Comparison of ENCODE assay signal across 7 cellular contexts in the genomic region with DNA sequence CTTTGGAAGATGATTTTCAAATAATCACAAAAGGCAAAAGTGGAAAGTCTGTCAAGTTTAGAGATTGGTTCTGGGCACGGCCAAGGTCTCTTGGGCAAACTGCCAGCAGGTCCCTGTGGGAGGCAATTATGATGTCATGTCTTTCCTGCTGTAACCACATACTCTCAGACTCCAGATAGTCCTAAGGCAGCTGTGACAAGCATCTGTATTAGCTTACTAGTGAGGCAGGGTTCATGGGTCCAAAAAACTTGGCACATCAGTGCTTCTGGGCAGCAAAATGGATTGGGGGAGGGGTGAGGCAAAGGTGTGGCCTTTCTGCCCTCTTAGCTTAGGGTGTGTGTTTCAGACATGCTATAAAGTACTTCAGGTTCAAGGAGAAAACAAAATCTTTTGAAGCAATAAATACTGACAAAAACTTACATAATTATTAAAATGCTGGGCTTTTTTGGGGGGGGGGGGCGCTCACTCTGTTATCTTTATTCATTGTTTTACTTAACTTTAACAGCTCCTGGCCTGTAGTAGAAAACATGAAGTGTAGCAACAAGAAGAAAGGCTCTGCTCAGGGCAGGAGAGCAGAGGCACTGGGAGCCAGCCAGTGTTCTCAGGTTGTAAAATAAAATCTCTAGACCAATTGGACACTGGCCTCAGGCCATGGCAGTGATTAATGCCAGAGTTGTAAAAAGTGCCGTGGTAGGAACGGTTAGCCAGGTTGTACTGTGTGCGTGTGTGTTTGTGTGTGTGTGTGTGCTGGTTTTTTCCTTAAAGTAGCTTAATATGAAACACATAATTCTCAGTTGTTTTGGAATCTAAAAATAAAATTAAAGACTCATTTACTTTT. TPM values are rescaled to one million over a fixed set of nuclear protein-coding genes. Genes with fewer than 3 reads are reported as not detected.
DNase-seq lines count a peak whose midpoint lies in the region; ATAC-seq and TF ChIP-seq lines count a peak whose summit lies in the region.

No MANE protein-coding gene starts in this region.

- no peaks in the 10 kb centered on the region for H3K9me3 ChIP-seq in Panc1 (ENCODE audit: control insufficient read depth, insufficient read depth, low read depth, low read length)
- no peaks in the 10 kb centered on the region for H3K9me3 ChIP-seq in lower lobe of right lung
- no peaks in the 10 kb centered on the region for H3K9me3 ChIP-seq in stomach smooth muscle (ENCODE audit: control insufficient read depth in 2 of 2, low read length in 2 of 2)

- H3K4me3 ChIP-seq in Panc1 (ENCODE audit: low read depth in 2 of 2, low read length in 2 of 2) (no peak overlapping the region; a peak in 1 of 4 replicates), brain microvascular endothelial cell (ENCODE audit: low read depth, low read length) (no peak overlapping the region), lower lobe of right lung (no peak overlapping the region), stomach smooth muscle (ENCODE audit: low read length in 2 of 2) (no peak overlapping the region)

- CTCF ChIA-PET in Panc1 (lab: Charles Lee) = interaction anchor here (0.5 to 1.0 kb wide), 3 partner anchors 15 to 1150 kb away, joined by 3 to 4 read pairs (median 4); a partner anchor contains a TSS

- in situ Hi-C loops in Panc1 (cut with HindIII; ENCODE audit: low pct_unique_long_range_greater_than_20kb, low sequenced_read_pairs) (no loop called here), brain microvascular endothelial cell (cut with HindIII; ENCODE audit: low pct_ligation_motif_present, low sequenced_read_pairs) (loop anchor here (25.0 kb wide), 1 partner anchor 108 kb away; no protein-coding TSS in a partner anchor)

- H3K4me1 ChIP-seq in Panc1 (ENCODE audit: control insufficient read depth, insufficient read depth, low read length) (peaks cover 14% of the 10 kb centered on the region), lower lobe of right lung (peaks cover 16% of the 10 kb centered on the region), stomach smooth muscle (ENCODE audit: control insufficient read depth, insufficient read depth, low read length) (peaks cover 12% of the 10 kb centered on the region)

- no peak overlapping the region for H3K9ac ChIP-seq in stomach smooth muscle (ENCODE audit: low read length in 2 of 2)

- H3K36me3 ChIP-seq in Panc1 (ENCODE audit: control insufficient read depth, insufficient read depth, low read length) = no peaks in the 10 kb centered on the region
- no peaks in the 10 kb centered on the region for H3K36me3 ChIP-seq in brain microvascular endothelial cell (replicated peaks)
- H3K36me3 ChIP-seq in lower lobe of right lung = no peaks in the 10 kb centered on the region
- no peaks in the 10 kb centered on the region for H3K36me3 ChIP-seq in stomach smooth muscle (ENCODE audit: control insufficient read depth in 2 of 2, insufficient read depth in 2 of 2, low read length in 2 of 2)

- no peak for TF ChIP-seq CTCF in Panc1 (IDR thresholded peaks at IDR 0.05)
- TF ChIP-seq CTCF in brain microvascular endothelial cell (IDR thresholded peaks at IDR 0.05; ENCODE audit: low read depth, low read length, missing control alignments) = no peak
- TF ChIP-seq CTCF in lower lobe of right lung (IDR thresholded peaks at IDR 0.05) = no peak

- H3K27ac ChIP-seq in Panc1 (ENCODE audit: low read length) (peak overlapping the region; percentile 36), brain microvascular endothelial cell (peak overlapping the region; percentile 84), lower lobe of right lung (peak overlapping the region; percentile 14), stomach smooth muscle (ENCODE audit: low read length) (peak overlapping the region; percentile 58)

- peak; percentile 80 for ATAC-seq in GM18511 (IDR thresholded peaks at IDR 0.05; ENCODE audit: unreplicated experiment)
- peak; percentile 94 for ATAC-seq in Panc1
- peak; percentile 88 to 89 for ATAC-seq in lower lobe of right lung

- POLR2A ChIA-PET in Panc1 (lab: Charles Lee) = interaction anchor here (0.6 to 0.7 kb wide), 3 partner anchors 18 to 130 kb away, joined by 3 read pairs; no protein-coding TSS in a partner anchor

- no TSS peak for BruUV-seq in Panc1 (replicated peaks; lab: Mats Ljungman, UMichigan)

- no peaks in the 10 kb centered on the region for H3K27me3 ChIP-seq in Panc1 (ENCODE audit: control insufficient read depth, insufficient read depth, low read length)
- H3K27me3 ChIP-seq in brain microvascular endothelial cell (replicated peaks) = no peaks in the 10 kb centered on the region
- H3K27me3 ChIP-seq in lower lobe of right lung (ENCODE audit: low read depth) = no peaks in the 10 kb centered on the region
- H3K27me3 ChIP-seq in stomach smooth muscle (ENCODE audit: control insufficient read depth in 1 of 2, insufficient read depth in 2 of 2, low read length in 2 of 2) = no peaks in the 10 kb centered on the region

- intact Hi-C loops in Panc1 (cut with micrococcal nuclease; ENCODE audit: unreplicated experiment) (no loop called here), lower lobe of right lung (cut with DNase I) (no loop called here)

- peak; percentile 85 for DNase-seq in HT-29 (ENCODE audit: low spot score)
- no peak for DNase-seq in Panc1 (ENCODE audit: low read depth, low spot score)
- DNase-seq in brain microvascular endothelial cell = peak; percentile 93
- DNase-seq in lower lobe of right lung = peak; percentile 65
- no peak for DNase-seq in activated CD4-positive, CD25-positive, alpha-beta regulatory T cell (lab: John Stamatoyannopoulos, UW)

RNA-seq across cellular contexts. Expression of a gene that starts 14.3 kb away (rescaled TPM):
- 16.1 and 18.6 TPM in 2 replicates for total RNA-seq in HT-29 (2014; rRNA removed; shearing (Covaris generic))
- total RNA-seq in Panc1 (2021; ENCODE audit: unreplicated experiment) = 44.3 TPM
- polyA plus RNA-seq in Panc1 (2012; ENCODE audit: insufficient read length) = 28.6 TPM
- 39.5 TPM for total RNA-seq in lower lobe of right lung

Comparison
In these comparisons a context has a peak if more than half of its experiments do, and no peak if none do; other contexts are left out.
1. DNase-seq: peak in HT-29 (single experiment), brain microvascular endothelial cell (single experiment) and lower lobe of right lung (single experiment); none in Panc1 (single experiment) and activated CD4-positive, CD25-positive, alpha-beta regulatory T cell (0 of 4).
2. H3K27ac ChIP-seq: peak in every context shown above with its lines; median percentile 84 in brain microvascular endothelial cell; 58 in stomach smooth muscle; 36 in Panc1; 14 in lower lobe of right lung.
3. Peak in every context shown above with its lines, with median percentiles within 50 percentile points of each other: ATAC-seq.